ENCODE assay signal across 15 cellular contexts in genomic region chr1:55554611-55555010, GRCh38.
DNase-seq lines count a peak whose midpoint lies in the region; ATAC-seq lines count a peak whose summit lies in the region.
"Had no signal": no experiment of that assay in that cellular context is flagged by ENCODE, and none has a peak within 500 bp of the region (broad histone marks: within the 10 kb centered on the region; RNA-seq: fewer than 3 reads in every experiment).

No MANE protein-coding gene starts in this region.

- H3K27me3 ChIP-seq in effector memory CD4-positive, alpha-beta T cell (replicated peaks; ENCODE audit: control insufficient read depth, insufficient read depth, low read length, poor library complexity, severe bottlenecking) = no peaks in the 10 kb centered on the region

- peak; percentile 37 for DNase-seq in DMS53 (lab: John Stamatoyannopoulos, UW)
- DNase-seq in DMS53 treated with DMSO at 0.1 percent for 48 hours (lab: John Stamatoyannopoulos, UW; ENCODE audit: unreplicated experiment) = no peak
- DNase-seq in NCI-H446 treated with DMSO at 0.1 percent for 48 hours (lab: John Stamatoyannopoulos, UW) = peak; percentile 45
- DNase-seq in SK-N-DZ (ENCODE audit: low spot score) = peak; percentile 84
- no peak for DNase-seq in iPS-NIHi11 (ENCODE audit: low spot score)
- no peak for DNase-seq in effector memory CD4-positive, alpha-beta T cell
- DNase-seq in DMS114 treated with DMSO at 0.1 percent for 48 hours (lab: John Stamatoyannopoulos, UW; ENCODE audit: unreplicated experiment) = no peak
- DNase-seq: CD8-positive, alpha-beta T cell; COR-L47; DMS153; GOT3 had no signal

- no peaks in the 10 kb centered on the region for H3K4me1 ChIP-seq in effector memory CD4-positive, alpha-beta T cell (ENCODE audit: control insufficient read depth, insufficient read depth, low read length, poor library complexity, severe bottlenecking)
- H3K4me1 ChIP-seq: HAP-1 had no signal

- no peak overlapping the region for H3K4me3 ChIP-seq in effector memory CD4-positive, alpha-beta T cell (ENCODE audit: insufficient read depth, low read depth, low read length, poor library complexity, severe bottlenecking)
- H3K4me3 ChIP-seq: HAP-1, K562 had no signal

- ATAC-seq in HG03565 (IDR thresholded peaks at IDR 0.05; ENCODE audit: unreplicated experiment) = no peak
- ATAC-seq: CD8-positive, alpha-beta T cell; K562 had no signal

- H3K36me3 ChIP-seq in effector memory CD4-positive, alpha-beta T cell (ENCODE audit: control insufficient read depth, insufficient read depth, low read length) = no peaks in the 10 kb centered on the region
- H3K36me3 ChIP-seq: HAP-1 had no signal

- H3K27ac ChIP-seq in effector memory CD4-positive, alpha-beta T cell (ENCODE audit: insufficient read depth, low read length, poor library complexity, severe bottlenecking) = no peak overlapping the region
- H3K27ac ChIP-seq: 22Rv1 had no signal

- no peaks in the 10 kb centered on the region for H3K9me3 ChIP-seq in effector memory CD4-positive, alpha-beta T cell (ENCODE audit: control insufficient read depth, low read length)
- H3K9me3 ChIP-seq: HAP-1 had no signal

Comparison
In these comparisons a context has a peak if more than half of its experiments do, and no peak if none do; other contexts are left out.
1. DNase-seq: peak in DMS53 (single experiment), NCI-H446 treated with DMSO at 0.1 percent for 48 hours (single experiment) and SK-N-DZ (single experiment); none in DMS53 treated with DMSO at 0.1 percent for 48 hours (single experiment), iPS-NIHi11 (single experiment), effector memory CD4-positive, alpha-beta T cell (0 of 3) and DMS114 treated with DMSO at 0.1 percent for 48 hours (single experiment).